In genomic region chr6:88031550-88031949, GRCh38 we compare ENCODE assay signal across 2 cellular contexts.
TF ChIP-seq lines count a peak whose summit lies in the region.

No MANE protein-coding gene starts in this region.

TF ChIP-seq in HCT116, 20 proteins besides CTCF, POLR2A, EP300 and RAD21:
- TF ChIP-seq ATF3 (IDR thresholded peaks at IDR 0.05) (no peak), TCF7L2 (IDR thresholded peaks at IDR 0.05; ENCODE audit: borderline replicate concordance, extremely low read depth, insufficient read depth, insufficient read length) (no peak), MAX (IDR thresholded peaks at IDR 0.05) (no peak), CBX3 (IDR thresholded peaks at IDR 0.05; ENCODE audit: low read depth) (peak; percentile 92)
- TF ChIP-seq, protein P1, sequence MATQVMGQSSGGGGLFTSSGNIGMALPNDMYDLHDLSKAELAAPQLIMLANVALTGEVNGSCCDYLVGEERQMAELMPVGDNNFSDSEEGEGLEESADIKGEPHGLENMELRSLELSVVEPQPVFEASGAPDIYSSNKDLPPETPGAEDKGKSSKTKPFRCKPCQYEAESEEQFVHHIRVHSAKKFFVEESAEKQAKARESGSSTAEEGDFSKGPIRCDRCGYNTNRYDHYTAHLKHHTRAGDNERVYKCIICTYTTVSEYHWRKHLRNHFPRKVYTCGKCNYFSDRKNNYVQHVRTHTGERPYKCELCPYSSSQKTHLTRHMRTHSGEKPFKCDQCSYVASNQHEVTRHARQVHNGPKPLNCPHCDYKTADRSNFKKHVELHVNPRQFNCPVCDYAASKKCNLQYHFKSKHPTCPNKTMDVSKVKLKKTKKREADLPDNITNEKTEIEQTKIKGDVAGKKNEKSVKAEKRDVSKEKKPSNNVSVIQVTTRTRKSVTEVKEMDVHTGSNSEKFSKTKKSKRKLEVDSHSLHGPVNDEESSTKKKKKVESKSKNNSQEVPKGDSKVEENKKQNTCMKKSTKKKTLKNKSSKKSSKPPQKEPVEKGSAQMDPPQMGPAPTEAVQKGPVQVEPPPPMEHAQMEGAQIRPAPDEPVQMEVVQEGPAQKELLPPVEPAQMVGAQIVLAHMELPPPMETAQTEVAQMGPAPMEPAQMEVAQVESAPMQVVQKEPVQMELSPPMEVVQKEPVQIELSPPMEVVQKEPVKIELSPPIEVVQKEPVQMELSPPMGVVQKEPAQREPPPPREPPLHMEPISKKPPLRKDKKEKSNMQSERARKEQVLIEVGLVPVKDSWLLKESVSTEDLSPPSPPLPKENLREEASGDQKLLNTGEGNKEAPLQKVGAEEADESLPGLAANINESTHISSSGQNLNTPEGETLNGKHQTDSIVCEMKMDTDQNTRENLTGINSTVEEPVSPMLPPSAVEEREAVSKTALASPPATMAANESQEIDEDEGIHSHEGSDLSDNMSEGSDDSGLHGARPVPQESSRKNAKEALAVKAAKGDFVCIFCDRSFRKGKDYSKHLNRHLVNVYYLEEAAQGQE (IDR thresholded peaks at IDR 0.05; ENCODE audit: low read depth), result no peak
TF ChIP-seq in HCT116: peak in this region for 1.

TF ChIP-seq in GM12878, 131 proteins besides CTCF, POLR2A, EP300 and RAD21:
- TF ChIP-seq KLF5 (IDR thresholded peaks at IDR 0.05; ENCODE audit: partially characterized antibody), result no peak
- peak; percentile 26; the same call in 1 of the 2 replicates for TF ChIP-seq RELB (IDR thresholded peaks at IDR 0.05; ENCODE audit: low read depth)
- peak; percentile 76; the same call in 1 of the 2 replicates for TF ChIP-seq CBX5 (IDR thresholded peaks at IDR 0.05; ENCODE audit: low read depth)
- TF ChIP-seq SMAD5 (IDR thresholded peaks at IDR 0.05; ENCODE audit: low read depth), result no peak
- no peak for TF ChIP-seq JUNB (IDR thresholded peaks at IDR 0.05)
